8 cellular contexts compared by ENCODE assay signal in genomic region chr19:3224346-3225325, GRCh38. TPM values are rescaled to one million over a fixed set of nuclear protein-coding genes. Genes with fewer than 3 reads are reported as not detected.
A peak's percentile ranks its signal among the peaks of the same experiment; 100 is the strongest.
DNase-seq lines count a peak whose midpoint lies in the region; ATAC-seq lines count a peak whose summit lies in the region.

TSS of gene CELF5 (plus strand) at chr19:3224661. CDS start at chr19:3224740, 79 bp downstream.

- no peaks in the 10 kb centered on the region for H3K9me3 Mint-ChIP-seq in activated CD4-positive, alpha-beta memory T cell treated with anti-CD3 and anti-CD28 coated beads for 36 hours
- H3K9me3 Mint-ChIP-seq in naive thymus-derived CD8-positive, alpha-beta T cell: no peaks in the 10 kb centered on the region

- no peaks in the 10 kb centered on the region for H3K4me1 Mint-ChIP-seq in activated CD4-positive, alpha-beta memory T cell treated with anti-CD3 and anti-CD28 coated beads for 36 hours (ENCODE audit: low read depth)
- H3K4me1 Mint-ChIP-seq in naive thymus-derived CD8-positive, alpha-beta T cell: peaks cover 0 to 6% (median 1%) of the 10 kb centered on the region in 4 donors

- H3K36me3 Mint-ChIP-seq in activated CD4-positive, alpha-beta memory T cell treated with anti-CD3 and anti-CD28 coated beads for 36 hours: no peaks in the 10 kb centered on the region
- H3K36me3 Mint-ChIP-seq in naive thymus-derived CD8-positive, alpha-beta T cell: no peaks in the 10 kb centered on the region

- intact Hi-C loops in activated CD4-positive, alpha-beta memory T cell treated with anti-CD3 and anti-CD28 coated beads for 36 hours (cut with micrococcal nuclease): no loop called here

- DNase-seq in Daoy (ENCODE audit: low read depth) (peak; percentile 76), NCI-H1092 treated with DMSO at 0.1 percent for 48 hours (lab: John Stamatoyannopoulos, UW) (peak; percentile 21), GOT3 (lab: John Stamatoyannopoulos, UW) (no peak), SIG-M5 (lab: John Stamatoyannopoulos, UW) (no peak)
- peak; percentile 61 for DNase-seq in activated CD4-positive, alpha-beta memory T cell treated with anti-CD3 and anti-CD28 coated beads for 36 hours
- DNase-seq in effector CD8-positive, alpha-beta T cell (lab: John Stamatoyannopoulos, UW): peak; percentile 56
- peak; percentile 24 to 76 (median 56) for DNase-seq in naive thymus-derived CD8-positive, alpha-beta T cell
- peak; percentile 74 for DNase-seq in stimulated activated naive CD8-positive, alpha-beta T cell treated with anti-CD3 and anti-CD28 coated beads, Interleukin-15, Interleukin-2, amounts not matched to agents 100 U/mL and 50 U/mL, for 24 hours

- POLR2A ChIA-PET in activated CD4-positive, alpha-beta memory T cell treated with anti-CD3 and anti-CD28 coated beads for 36 hours (lab: Charles Lee): no interaction called here
- POLR2A ChIA-PET in naive thymus-derived CD8-positive, alpha-beta T cell (lab: Charles Lee): interaction anchor here (1.0 kb wide), 1 partner anchor 26 kb away, joined by 3 read pairs; no protein-coding TSS in a partner anchor

- ATAC-seq in naive thymus-derived CD8-positive, alpha-beta T cell: peak; percentile 79 to 85
- ATAC-seq in stimulated activated naive CD8-positive, alpha-beta T cell treated with anti-CD3 and anti-CD28 coated beads, Interleukin-15, Interleukin-2, amounts not matched to agents 100 U/mL and 50 U/mL, for 24 hours: peak; percentile 66

- CTCF ChIA-PET in activated CD4-positive, alpha-beta memory T cell treated with anti-CD3 and anti-CD28 coated beads for 36 hours (lab: Charles Lee): interaction anchor here (0.6 to 1.4 kb wide), 9 partner anchors 9 to 1096 kb away, joined by 3 to 10 read pairs (median 4); no protein-coding TSS in a partner anchor

- H3K27ac Mint-ChIP-seq in activated CD4-positive, alpha-beta memory T cell treated with anti-CD3 and anti-CD28 coated beads for 36 hours: no peak within 1 kb of the TSS
- no peak within 1 kb of the TSS for H3K27ac Mint-ChIP-seq in naive thymus-derived CD8-positive, alpha-beta T cell

- no peak within 1 kb of the TSS for H3K4me3 Mint-ChIP-seq in activated CD4-positive, alpha-beta memory T cell treated with anti-CD3 and anti-CD28 coated beads for 36 hours
- H3K4me3 Mint-ChIP-seq in naive thymus-derived CD8-positive, alpha-beta T cell: peak within 1 kb of the TSS in 8 of 10 donors; percentile 22 to 57 (median 37)

- peaks cover 28% of the 10 kb centered on the region for H3K27me3 Mint-ChIP-seq in activated CD4-positive, alpha-beta memory T cell treated with anti-CD3 and anti-CD28 coated beads for 36 hours
- peaks cover 4 to 35% (median 20%) of the 10 kb centered on the region in 5 donors for H3K27me3 Mint-ChIP-seq in naive thymus-derived CD8-positive, alpha-beta T cell

RNA-seq across cellular contexts. Expression of gene CELF5, which starts in this region (rescaled TPM):
- total RNA-seq in Daoy (2014; rRNA removed; shearing (Covaris generic)): 0.06 TPM in 1 of 2 replicates, not detected in the other
- total RNA-seq in activated CD4-positive, alpha-beta memory T cell treated with anti-CD3 and anti-CD28 coated beads for 36 hours: under 1 TPM in 1 of 2 experiments, not detected in 1; 0.14 TPM
- total RNA-seq in naive thymus-derived CD8-positive, alpha-beta T cell: under 1 TPM; 0.23 to 0.41 TPM
- polyA plus RNA-seq in naive thymus-derived CD8-positive, alpha-beta T cell: not detected

Comparison
In these comparisons a context has a peak if more than half of its experiments do, and no peak if none do; other contexts are left out.
1. Peak in DNase-seq in Daoy; RNA of the gene not detected or under 1 TPM.
2. Peak in DNase-seq in activated CD4-positive, alpha-beta memory T cell treated with anti-CD3 and anti-CD28 coated beads for 36 hours; RNA of the gene not detected or under 1 TPM.
3. Peak in DNase-seq and ATAC-seq in naive thymus-derived CD8-positive, alpha-beta T cell; RNA of the gene not detected or under 1 TPM.
4. DNase-seq: peak in NCI-H1092 treated with DMSO at 0.1 percent for 48 hours (single experiment), effector CD8-positive, alpha-beta T cell (single experiment) and stimulated activated naive CD8-positive, alpha-beta T cell treated with anti-CD3 and anti-CD28 coated beads, Interleukin-15, Interleukin-2, amounts not matched to agents 100 U/mL and 50 U/mL, for 24 hours (single experiment); none in GOT3 (single experiment) and SIG-M5 (single experiment).